Comparison of ENCODE assay signal across 27 cellular contexts in the genomic region with DNA sequence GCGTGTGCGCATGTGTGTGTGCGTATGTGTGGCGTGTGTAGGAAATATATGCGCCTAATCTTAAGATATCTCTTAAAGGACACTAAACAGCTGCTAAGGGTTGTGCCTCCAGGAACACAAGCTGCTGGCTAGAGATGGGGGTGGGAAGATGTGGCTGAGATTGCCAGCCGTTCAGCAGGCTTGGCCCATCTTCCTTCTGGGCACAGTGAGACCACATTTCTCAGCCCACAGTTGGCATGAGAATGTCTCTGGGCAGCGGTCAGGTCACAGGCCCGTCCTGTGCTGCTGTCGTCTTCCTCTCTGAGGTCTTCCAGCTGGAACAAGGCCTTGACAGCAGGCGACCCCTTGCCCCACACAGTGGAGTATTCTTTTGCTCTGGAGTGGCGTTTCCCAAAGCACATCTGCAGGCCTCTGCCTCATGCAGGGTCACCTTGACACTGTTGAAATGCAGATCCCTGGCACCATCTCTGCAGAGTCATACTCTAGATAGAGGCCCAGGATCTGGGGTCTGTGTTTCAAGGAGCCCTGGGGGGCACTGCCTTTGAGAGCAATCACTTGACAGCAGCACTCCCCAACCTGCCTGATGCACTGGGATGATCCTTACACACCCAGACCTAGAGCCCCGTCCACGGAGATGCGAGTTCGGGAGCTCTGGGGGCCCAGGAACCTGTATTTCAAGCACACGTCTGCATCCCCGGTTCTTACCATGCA.
"Had no signal": no experiment of that assay in that cellular context is flagged by ENCODE, and none has a peak within 500 bp of the region (broad histone marks: within the 10 kb centered on the region; RNA-seq: fewer than 3 reads in every experiment).

No MANE protein-coding gene starts in this region.

- H3K36me3 ChIP-seq: ascending aorta, MG63, Peyer's patch, SJSA1 had no signal

- H3K27ac Mint-ChIP-seq: activated CD8-positive, alpha-beta T cell treated with anti-CD3 and anti-CD28 coated beads, Interleukin-2, amount 10 ng/mL, durations not matched to agents 7 days and 5 days; activated naive CD4-positive, alpha-beta T cell treated with anti-CD3 and anti-CD28 coated beads, Interleukin-2, amount 50 U/mL, for 72 hours; activated naive CD8-positive, alpha-beta T cell treated with anti-CD3 and anti-CD28 coated beads, Interleukin-2, amount 50 U/mL, for 24 hours; activated T-cell treated with anti-CD3 and anti-CD28 coated beads, Interleukin-2, amount 50 U/mL, for 24 hours; T-helper 1 cell treated with Interleukin-12 subunit alpha and Interleukin-12 subunit beta and Interleukin-4 antibody, amounts not matched to agents 30 μg/mL and 1 μg/mL, for 36 hours had no signal

- H3K4me1 Mint-ChIP-seq: activated naive CD8-positive, alpha-beta T cell treated with anti-CD3 and anti-CD28 coated beads, Interleukin-2, amount 50 U/mL, for 24 hours had no signal

- H3K9me3 Mint-ChIP-seq: activated naive CD4-positive, alpha-beta T cell treated with anti-CD3 and anti-CD28 coated beads, Interleukin-2, amount 50 U/mL, for 72 hours; activated naive CD8-positive, alpha-beta T cell treated with anti-CD3 and anti-CD28 coated beads, Interleukin-2, amount 50 U/mL, for 24 hours; activated T-cell treated with anti-CD3 and anti-CD28 coated beads, Interleukin-2, amount 50 U/mL, for 24 hours; T-helper 1 cell treated with Interleukin-12 subunit alpha and Interleukin-12 subunit beta and Interleukin-4 antibody, amounts not matched to agents 30 μg/mL and 1 μg/mL, for 36 hours had no signal

- H3K27ac ChIP-seq: ascending aorta, body of pancreas, Peyer's patch, RWPE1, SJSA1 had no signal

- DNase-seq: activated CD4-positive, alpha-beta T cell treated with anti-CD3 and anti-CD28 coated beads for 4 hours; activated CD8-positive, alpha-beta memory T cell treated with anti-CD3 and anti-CD28 coated beads, Interleukin-2, amount 50 U/mL, for 48 hours; activated CD8-positive, alpha-beta T cell treated with anti-CD3 and anti-CD28 coated beads, Interleukin-2, amount 10 ng/mL, durations not matched to agents 7 days and 5 days; activated effector memory CD4-positive, alpha-beta T cell treated with anti-CD3 and anti-CD28 coated beads, Interleukin-2, amount 50 U/mL, for 16 hours; activated naive CD4-positive, alpha-beta T cell treated with Interleukin-2 at 50 U/mL for 16 hours; activated naive CD8-positive, alpha-beta T cell treated with anti-CD3 and anti-CD28 coated beads, Interleukin-2, amount 50 U/mL, for 24 hours; activated T-cell treated with anti-CD3 and anti-CD28 coated beads, Interleukin-2, amount 50 U/mL, for 24 hours; amniotic stem cell; body of pancreas; MG63; MV-4-11; NCI-H1105; NCI-H1436; NCI-H187; NCI-H2081; NCI-H446; NCI-H524; Peyer's patch; SHP77; SW 1271 had no signal

- H3K4me3 Mint-ChIP-seq: activated CD8-positive, alpha-beta T cell treated with anti-CD3 and anti-CD28 coated beads, Interleukin-2, amount 10 ng/mL, durations not matched to agents 7 days and 5 days; activated naive CD8-positive, alpha-beta T cell treated with anti-CD3 and anti-CD28 coated beads, Interleukin-2, amount 50 U/mL, for 24 hours; activated T-cell treated with anti-CD3 and anti-CD28 coated beads, Interleukin-2, amount 50 U/mL, for 24 hours; T-helper 1 cell treated with Interleukin-12 subunit alpha and Interleukin-12 subunit beta and Interleukin-4 antibody, amounts not matched to agents 30 μg/mL and 1 μg/mL, for 36 hours had no signal

- H3K36me3 Mint-ChIP-seq: activated naive CD4-positive, alpha-beta T cell treated with anti-CD3 and anti-CD28 coated beads, Interleukin-2, amount 50 U/mL, for 72 hours had no signal

- H3K4me3 ChIP-seq: ascending aorta, body of pancreas, MG63, Peyer's patch, SJSA1 had no signal

- H3K4me1 ChIP-seq: ascending aorta, body of pancreas, Peyer's patch, SJSA1 had no signal

- H3K27me3 Mint-ChIP-seq: activated naive CD8-positive, alpha-beta T cell treated with anti-CD3 and anti-CD28 coated beads, Interleukin-2, amount 50 U/mL, for 24 hours; activated T-cell treated with anti-CD3 and anti-CD28 coated beads, Interleukin-2, amount 50 U/mL, for 24 hours had no signal

- H3K27me3 ChIP-seq: ascending aorta, body of pancreas, MG63, Peyer's patch had no signal

- H3K9me3 ChIP-seq: ascending aorta, body of pancreas, MG63, Peyer's patch, SJSA1 had no signal

- ATAC-seq: activated CD4-positive, CD25-positive, alpha-beta regulatory T cell treated with anti-CD3 and anti-CD28 coated beads, Interleukin-2, amount 50 U/mL, for 24 hours; activated CD8-positive, alpha-beta T cell treated with anti-CD3 and anti-CD28 coated beads, Interleukin-2, amount 10 ng/mL, durations not matched to agents 7 days and 5 days; activated naive CD4-positive, alpha-beta T cell treated with anti-CD3 and anti-CD28 coated beads, Interleukin-2, amount 50 U/mL, for 72 hours; activated naive CD8-positive, alpha-beta T cell treated with anti-CD3 and anti-CD28 coated beads, Interleukin-2, amount 50 U/mL, for 24 hours; body of pancreas; SK-N-SH treated with all-trans-retinoic acid at 6 μM for 48 hours had no signal
